9 cellular contexts compared by ENCODE assay signal in genomic region chr9:37080165-37080627, GRCh38. TPM values are rescaled to one million over a fixed set of nuclear protein-coding genes. Genes with fewer than 3 reads are reported as not detected.
DNase-seq lines count a peak whose midpoint lies in the region; ATAC-seq and TF ChIP-seq lines count a peak whose summit lies in the region.
"Not testable (repeated sequence)": the region's sequence is repeated elsewhere in the genome, so short reads cannot be mapped to it uniquely, and the experiment has no call there.
"Had no signal": no experiment of that assay in that cellular context is flagged by ENCODE, and none has a peak within 500 bp of the region (broad histone marks: within the 10 kb centered on the region; RNA-seq: fewer than 3 reads in every experiment).

No MANE protein-coding gene starts in this region.

- ATAC-seq in left cardiac atrium (peak; percentile 53 to 70), natural killer cell (peak in 2 of 3 donors; percentile 20 to 38)

- intact Hi-C loops in mammary epithelial cell (cut with micrococcal nuclease) (loop anchor here (2.0 kb wide), 1 partner anchor 41 kb away; the partner anchor contains the start of gene ZCCHC7), natural killer cell (cut with micrococcal nuclease) (loop anchor here (5.0 kb wide), 1 partner anchor 222 kb away; no protein-coding TSS in a partner anchor)
- intact Hi-C loops in left cardiac atrium (cut with DNase I); testis (cut with DNase I; ENCODE audit: low total_unique reads): not testable (repeated sequence)

- H3K4me1 Mint-ChIP-seq in T-helper 2 cell treated with Interferon-gamma antibody and Interleukin-4, amounts not matched to agents 5 μg/mL and 100 μg/mL, for 36 hours (ENCODE audit: low read depth): peaks cover 32% of the 10 kb centered on the region
- peaks cover 46% of the 10 kb centered on the region in 2 donors for H3K4me1 Mint-ChIP-seq in natural killer cell

- dilution Hi-C loops in mammary epithelial cell (cut with HindIII; ENCODE audit: low sequenced_read_pairs): not testable (repeated sequence)

- not testable (repeated sequence) for H3K27me3 Mint-ChIP-seq in T-helper 2 cell treated with Interferon-gamma antibody and Interleukin-4, amounts not matched to agents 5 μg/mL and 100 μg/mL, for 36 hours (ENCODE audit: low read depth); natural killer cell (ENCODE audit: low read depth in 2 of 2)

- not testable (repeated sequence) for H4K20me1 ChIP-seq in mammary epithelial cell (ENCODE audit: insufficient read depth, low read length)

- H3K9ac ChIP-seq in HUES48 (ENCODE audit: low read depth, low read length) (peak overlapping the region; percentile 69), mammary epithelial cell (ENCODE audit: insufficient read depth, low read length) (peak overlapping the region; percentile 76)

- DNase-seq in EH (ENCODE audit: low read depth) (peak; percentile 45), HAP-1 (ENCODE audit: low spot score in 2 of 2) (peak in 1 of 2 experiments; percentile 41), left cardiac atrium (peak; percentile 47), testis (peak; percentile 33)
- DNase-seq in T-helper 2 cell treated with Interferon-gamma antibody and Interleukin-4, amounts not matched to agents 5 μg/mL and 100 μg/mL, for 36 hours (ENCODE audit: low spot score); mammary epithelial cell; natural killer cell: not testable (repeated sequence)

- H3K4me3 ChIP-seq in HAP-1: peak overlapping the region; percentile 84
- peak overlapping the region; percentile 88 for H3K4me3 ChIP-seq in HUES48 (ENCODE audit: low read depth, low read length)
- peak overlapping the region; percentile 79 to 96 (median 92) for H3K4me3 ChIP-seq in mammary epithelial cell (replicated peaks in 1 of 3; ENCODE audit: insufficient read depth in 1 of 3, low read depth in 2 of 3, low read length in 3 of 3)
- H3K4me3 ChIP-seq in testis: peak overlapping the region; percentile 95 to 99

- peaks cover 24% of the 10 kb centered on the region for H3K4me1 ChIP-seq in HAP-1
- H3K4me1 ChIP-seq in HUES48 (ENCODE audit: control insufficient read depth, insufficient read depth, low read length); mammary epithelial cell (ENCODE audit: insufficient read depth, low read length); testis: not testable (repeated sequence)

- H3K9me3 ChIP-seq in HAP-1; HUES48 (ENCODE audit: control insufficient read depth, insufficient read depth, low read length); mammary epithelial cell (replicated peaks; ENCODE audit: insufficient read depth, low read length); testis: not testable (repeated sequence)

- peak overlapping the region; percentile 100 for H2AFZ ChIP-seq in mammary epithelial cell (ENCODE audit: low read depth, low read length)

- H3K36me3 Mint-ChIP-seq in T-helper 2 cell treated with Interferon-gamma antibody and Interleukin-4, amounts not matched to agents 5 μg/mL and 100 μg/mL, for 36 hours (ENCODE audit: low read depth): peaks cover 10% of the 10 kb centered on the region
- not testable (repeated sequence) for H3K36me3 Mint-ChIP-seq in natural killer cell

- H3K27me3 ChIP-seq in HAP-1 (ENCODE audit: low read depth); HUES48 (ENCODE audit: control insufficient read depth, insufficient read depth, low read length); mammary epithelial cell (ENCODE audit: insufficient read depth, low read length); testis: not testable (repeated sequence)

- H3K4me2 ChIP-seq in mammary epithelial cell (ENCODE audit: insufficient read depth, low read depth, low read length): peak overlapping the region; percentile 82

- TF ChIP-seq POLR2A in testis (IDR thresholded peaks at IDR 0.05): not testable (repeated sequence)

- H3K36me3 ChIP-seq in HAP-1 (replicated peaks); HUES48 (ENCODE audit: control insufficient read depth, insufficient read depth, low read length); mammary epithelial cell (ENCODE audit: insufficient read depth, low read length); testis (ENCODE audit: low read depth, missing control alignments): not testable (repeated sequence)

- peak overlapping the region; percentile 94 for H3K27ac Mint-ChIP-seq in T-helper 2 cell treated with Interferon-gamma antibody and Interleukin-4, amounts not matched to agents 5 μg/mL and 100 μg/mL, for 36 hours
- H3K27ac Mint-ChIP-seq in natural killer cell: peak overlapping the region; percentile 93 to 99

- peaks cover 47% of the 10 kb centered on the region for H3K79me2 ChIP-seq in mammary epithelial cell (ENCODE audit: insufficient read depth, low read length)

- H3K4me3 Mint-ChIP-seq in T-helper 2 cell treated with Interferon-gamma antibody and Interleukin-4, amounts not matched to agents 5 μg/mL and 100 μg/mL, for 36 hours: peak overlapping the region; percentile 98
- peak overlapping the region; percentile 96 for H3K4me3 Mint-ChIP-seq in natural killer cell

- not testable (repeated sequence) for H3K9me3 Mint-ChIP-seq in T-helper 2 cell treated with Interferon-gamma antibody and Interleukin-4, amounts not matched to agents 5 μg/mL and 100 μg/mL, for 36 hours; natural killer cell

- BruUV-seq in mammary epithelial cell (replicated peaks; lab: Mats Ljungman, UMichigan): TSS peak; percentile 44

- 1% methylated on average over 14 of the region's 32 CpGs for WGBS in mammary epithelial cell (ENCODE audit: low coverage, missing lambda C conversion rate)
- WGBS in testis, 2 donors: 0% methylated on average over 4 to 31 of the region's 32 CpGs

- peak overlapping the region; percentile 82 for H3K27ac ChIP-seq in HUES48 (ENCODE audit: low read depth, low read length)
- peak overlapping the region; percentile 68 for H3K27ac ChIP-seq in mammary epithelial cell (ENCODE audit: insufficient read depth, low read depth, low read length)
- H3K27ac ChIP-seq in testis: peak overlapping the region; percentile 94

- not testable (repeated sequence) for TF ChIP-seq CTCF in mammary epithelial cell (conservative IDR thresholded peaks at IDR 0.05 in 1 of 2, IDR thresholded peaks at IDR 0.05 in 1 of 2; ENCODE audit: extremely low read depth in 1 of 2, insufficient read depth in 1 of 2, low read depth in 1 of 2, low read length in 2 of 2); natural killer cell (IDR thresholded peaks at IDR 0.05); testis (IDR thresholded peaks at IDR 0.05)

- in situ Hi-C loops in HAP-1 (cut with MboI; ENCODE audit: low sequenced_read_pairs): loop anchor here (10.0 kb wide), 1 partner anchor 55 kb away; no protein-coding TSS in a partner anchor
- in situ Hi-C loops in mammary epithelial cell (cut with MboI; ENCODE audit: low sequenced_read_pairs in 2 of 2): not testable (repeated sequence)

- CTCF ChIA-PET in mammary epithelial cell (lab: Charles Lee; ENCODE audit: low non-redundant PET): not testable (repeated sequence)

RNA-seq across cellular contexts. Expression of gene ZCCHC7, which starts 40.2 kb away (rescaled TPM):
- total RNA-seq in mammary epithelial cell (10 to 100 TPM; 15.8 to 25.5 TPM), left cardiac atrium (10 to 100 TPM; 10.3 to 13.6 TPM), natural killer cell (10 to 100 TPM; 42.4 to 43.2 (median 42.8) TPM), testis (10 to 100 TPM; 18.5 to 20.6 TPM)
- polyA plus RNA-seq in mammary epithelial cell (11.5 TPM), testis (ENCODE audit: insufficient read depth, low read depth, low replicate concordance) (14.4 TPM)
- polyA minus RNA-seq in mammary epithelial cell: 15.9 TPM

RNA-seq across cellular contexts. Expression of gene PAX5, which starts 46.1 kb away (rescaled TPM):
- total RNA-seq in mammary epithelial cell (not detected), left cardiac atrium (under 1 TPM; 0.09 to 0.10 TPM), natural killer cell (1 to 10 TPM; 1.3 to 2.1 (median 2.0) TPM), testis (1 to 10 TPM in 1 of 2 donors, under 1 TPM in 1; 0.79 to 1.9 TPM)
- polyA plus RNA-seq in mammary epithelial cell (not detected), testis (ENCODE audit: insufficient read depth, low read depth, low replicate concordance) (1.3 TPM)
- not detected for polyA minus RNA-seq in mammary epithelial cell
- total RNA-seq: cardiac septum had no signal
